8 cellular contexts compared by ENCODE assay signal in the genomic region with DNA sequence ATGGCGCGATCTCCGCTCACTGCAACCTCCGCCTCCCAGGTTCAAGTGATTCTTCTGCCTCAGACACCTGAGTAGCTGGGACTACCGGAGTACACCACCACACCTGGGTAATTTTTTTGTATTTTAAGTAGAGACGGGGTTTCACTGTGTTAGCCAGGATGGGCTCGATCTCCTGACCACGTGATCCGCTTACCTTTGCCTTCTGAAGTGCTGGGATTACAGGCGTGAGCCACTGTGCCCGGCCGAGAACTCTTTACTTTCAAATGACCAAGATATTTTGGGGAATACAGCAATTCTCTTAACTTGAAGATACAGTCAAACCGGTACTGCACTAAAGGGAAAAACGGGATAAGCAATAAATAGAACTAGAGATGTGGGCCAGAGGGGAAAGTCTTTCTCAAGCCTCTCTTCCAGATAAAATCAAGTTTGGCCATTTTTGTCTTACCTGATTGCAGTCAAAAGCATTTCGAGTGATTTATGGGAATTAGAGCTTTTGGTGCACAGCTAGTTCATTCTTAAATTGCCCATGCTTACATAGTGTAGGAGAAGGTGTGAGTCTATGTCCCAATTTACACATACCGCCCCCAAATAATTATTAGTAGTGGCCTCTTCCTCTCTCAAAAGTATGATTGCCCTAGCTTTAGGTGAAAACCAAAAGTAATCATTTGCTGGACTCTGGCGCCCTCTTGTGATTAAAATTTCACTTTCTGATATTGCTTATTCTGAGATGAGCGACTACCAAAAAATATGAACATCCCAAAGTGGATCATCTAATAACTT. TPM values are rescaled to one million over a fixed set of nuclear protein-coding genes. Genes with fewer than 3 reads are reported as not detected.
DNase-seq lines count a peak whose midpoint lies in the region; ATAC-seq, FAIRE-seq and TF ChIP-seq lines count a peak whose summit lies in the region.

No MANE protein-coding gene starts in this region.

- no peak for TF ChIP-seq POLR2A in H54 (IDR thresholded peaks at IDR 0.05; ENCODE audit: low read depth, low read length)

- peak; percentile 67 for DNase-seq in NCI-H82 (lab: John Stamatoyannopoulos, UW)
- DNase-seq in NCI-H82 treated with DMSO at 0.1 percent for 48 hours (lab: John Stamatoyannopoulos, UW; ENCODE audit: unreplicated experiment) = no peak
- peak; percentile 13 for DNase-seq in NCI-H2029 (lab: John Stamatoyannopoulos, UW)
- peak; percentile 5 to 12 for DNase-seq in activated CD4-positive, alpha-beta T cell treated with anti-CD3 and anti-CD28 coated beads, Interleukin-2, amount 50 U/mL, for 4 hours
- DNase-seq in fibroblast of villous mesenchyme (ENCODE audit: low read depth) = peak; percentile 60
- DNase-seq in H54 (ENCODE audit: insufficient read length, low spot score) = no peak

- TF ChIP-seq CTCF in fibroblast of villous mesenchyme (IDR thresholded peaks at IDR 0.05; ENCODE audit: insufficient read depth, low read depth, low read length) (peak; percentile 63), parathyroid adenoma (IDR thresholded peaks at IDR 0.05) (peak; percentile 56)

- peak; percentile 49 for ATAC-seq in GM21529 (IDR thresholded peaks at IDR 0.05; ENCODE audit: unreplicated experiment)

- FAIRE-seq in H54 (lab: Jason Lieb, UNC) = no peak

- H3K79me2 ChIP-seq in parathyroid adenoma = no peaks in the 10 kb centered on the region

- no peaks in the 10 kb centered on the region for H3K36me3 ChIP-seq in parathyroid adenoma (ENCODE audit: control insufficient read depth, insufficient read depth, low read length)

- no peaks in the 10 kb centered on the region for H3K4me1 ChIP-seq in parathyroid adenoma

- peak overlapping the region; percentile 61 for H3K4me2 ChIP-seq in parathyroid adenoma (ENCODE audit: low read length)

- no peak overlapping the region for H3K27ac ChIP-seq in parathyroid adenoma

- H3K9ac ChIP-seq in parathyroid adenoma = no peak overlapping the region

- H2AFZ ChIP-seq in parathyroid adenoma = peak overlapping the region; percentile 61

- H3K27me3 ChIP-seq in parathyroid adenoma (ENCODE audit: control insufficient read depth, insufficient read depth, low read length) = no peaks in the 10 kb centered on the region

- H3K4me3 ChIP-seq in fibroblast of villous mesenchyme (ENCODE audit: low read depth, low read length) (no peak overlapping the region), parathyroid adenoma (ENCODE audit: low read depth, low read length) (no peak overlapping the region)

- no peaks in the 10 kb centered on the region for H3K9me3 ChIP-seq in parathyroid adenoma (ENCODE audit: control insufficient read depth, low read length)

RNA-seq across cellular contexts. Expression of a gene that starts 53.2 kb away (rescaled TPM):
- total RNA-seq in fibroblast of villous mesenchyme = 2.2 and 3.5 TPM in 2 replicates

Comparison
In these comparisons a context has a peak if more than half of its experiments do, and no peak if none do; other contexts are left out.
1. DNase-seq: peak in NCI-H82 (single experiment), NCI-H2029 (single experiment), activated CD4-positive, alpha-beta T cell treated with anti-CD3 and anti-CD28 coated beads, Interleukin-2, amount 50 U/mL, for 4 hours (2 of 2) and fibroblast of villous mesenchyme (single experiment); none in NCI-H82 treated with DMSO at 0.1 percent for 48 hours (single experiment) and H54 (single experiment).